ENCODE assay signal across 1 cellular context in genomic region chr6:57174511-57174907, GRCh38.
TF ChIP-seq lines count a peak whose summit lies in the region.

No MANE protein-coding gene starts in this region.

TF ChIP-seq in IMR-90, 13 proteins besides CTCF, POLR2A, EP300 and RAD21 (continued from another document):
- TF ChIP-seq USF2 (IDR thresholded peaks at IDR 0.05; ENCODE audit: low read depth, low read length): no peak
- no peak for TF ChIP-seq SMC3 (IDR thresholded peaks at IDR 0.05; ENCODE audit: low read depth, low read length)
